In genomic region chr10:6562221-6562620, GRCh38 we compare ENCODE assay signal across 1 cellular context.
TF ChIP-seq lines count a peak whose summit lies in the region.

No MANE protein-coding gene starts in this region.

TF ChIP-seq in K562, 482 proteins besides CTCF, POLR2A, EP300 and RAD21 (continued from another document):
- TF ChIP-seq AFF1 (IDR thresholded peaks at IDR 0.05; ENCODE audit: low read depth in 1 of 2, partially characterized antibody in 2 of 2) (no peak), SRSF7 (optimal IDR thresholded peaks at IDR 0.05; ENCODE audit: low read depth, low read length) (no peak), TFE3 (CRISPR knock-in tag; IDR thresholded peaks at IDR 0.05) (no peak), RREB1 (CRISPR knock-in tag; IDR thresholded peaks at IDR 0.05) (no peak), BACH1 (tag; IDR thresholded peaks at IDR 0.05) (no peak)
TF ChIP-seq in K562: peak in this region for 0.
